In genomic region chr5:154861946-154862345, GRCh38 we compare ENCODE assay signal across 13 cellular contexts. TPM values are rescaled to one million over a fixed set of nuclear protein-coding genes. Genes with fewer than 3 reads are reported as not detected.
DNase-seq lines count a peak whose midpoint lies in the region; ATAC-seq lines count a peak whose summit lies in the region.
"Had no signal": no experiment of that assay in that cellular context is flagged by ENCODE, and none has a peak within 500 bp of the region (broad histone marks: within the 10 kb centered on the region; RNA-seq: fewer than 3 reads in every experiment).

No MANE protein-coding gene starts in this region.

- H3K27ac Mint-ChIP-seq in activated naive CD4-positive, alpha-beta T cell treated with anti-CD3 and anti-CD28 coated beads, Interleukin-2, amount 50 U/mL, for 24 hours, result peak overlapping the region; percentile 10
- H3K27ac Mint-ChIP-seq in T-cell, result peak overlapping the region; percentile 11 to 81
- H3K27ac Mint-ChIP-seq in immature natural killer cell, result peak overlapping the region in 2 of 6 donors; percentile 49 to 66
- H3K27ac Mint-ChIP-seq in stimulated activated naive B cell treated with anti-CD40 and anti-IgM and Interleukin-4, amounts not matched to agents 10 μg/mL and 1 μg/mL and 100 μg/mL, for 72 hours, result peak overlapping the region; percentile 59

- CTCF ChIA-PET in T-cell (lab: Charles Lee), result no interaction called here

- H3K9me3 Mint-ChIP-seq in activated naive CD4-positive, alpha-beta T cell treated with anti-CD3 and anti-CD28 coated beads, Interleukin-2, amount 50 U/mL, for 24 hours, result no peaks in the 10 kb centered on the region
- H3K9me3 Mint-ChIP-seq in T-cell (no peaks in the 10 kb centered on the region), immature natural killer cell (no peaks in the 10 kb centered on the region)
- no peaks in the 10 kb centered on the region for H3K9me3 Mint-ChIP-seq in stimulated activated naive B cell treated with anti-CD40 and anti-IgM and Interleukin-4, amounts not matched to agents 10 μg/mL and 1 μg/mL and 100 μg/mL, for 72 hours

- no peaks in the 10 kb centered on the region for H3K27me3 Mint-ChIP-seq in activated naive CD4-positive, alpha-beta T cell treated with anti-CD3 and anti-CD28 coated beads, Interleukin-2, amount 50 U/mL, for 24 hours
- H3K27me3 Mint-ChIP-seq in T-cell, result no peaks in the 10 kb centered on the region
- H3K27me3 Mint-ChIP-seq in immature natural killer cell (ENCODE audit: low read depth in 3 of 3), result peaks cover 8 to 14% (median 10%) of the 10 kb centered on the region in 3 donors
- H3K27me3 Mint-ChIP-seq in stimulated activated naive B cell treated with anti-CD40 and anti-IgM and Interleukin-4, amounts not matched to agents 10 μg/mL and 1 μg/mL and 100 μg/mL, for 72 hours, result no peaks in the 10 kb centered on the region

- peak overlapping the region; percentile 20 for H3K4me3 Mint-ChIP-seq in activated naive CD4-positive, alpha-beta T cell treated with anti-CD3 and anti-CD28 coated beads, Interleukin-2, amount 50 U/mL, for 24 hours
- peak overlapping the region; percentile 41 to 93 (median 88) for H3K4me3 Mint-ChIP-seq in T-cell
- peak overlapping the region in 3 of 5 donors; percentile 40 to 62 (median 60) for H3K4me3 Mint-ChIP-seq in immature natural killer cell
- peak overlapping the region in 1 of 2 donors; percentile 61 for H3K4me3 Mint-ChIP-seq in stimulated activated naive B cell treated with anti-CD40 and anti-IgM and Interleukin-4, amounts not matched to agents 10 μg/mL and 1 μg/mL and 100 μg/mL, for 72 hours

- peaks cover 64% of the 10 kb centered on the region for H3K4me1 Mint-ChIP-seq in activated naive CD4-positive, alpha-beta T cell treated with anti-CD3 and anti-CD28 coated beads, Interleukin-2, amount 50 U/mL, for 24 hours
- H3K4me1 Mint-ChIP-seq in T-cell (peaks cover 56 to 60% (median 58%) of the 10 kb centered on the region in 3 donors), immature natural killer cell (peaks cover 61 to 79% of the 10 kb centered on the region in 2 donors)
- peaks cover 29 to 54% of the 10 kb centered on the region in 2 donors for H3K4me1 Mint-ChIP-seq in stimulated activated naive B cell treated with anti-CD40 and anti-IgM and Interleukin-4, amounts not matched to agents 10 μg/mL and 1 μg/mL and 100 μg/mL, for 72 hours

- DNase-seq in activated naive CD4-positive, alpha-beta T cell treated with anti-CD3 and anti-CD28 coated beads, Interleukin-2, amount 50 U/mL, for 16 hours, result no peak
- no peak for DNase-seq in T-cell
- no peak for DNase-seq in immature natural killer cell
- no peak for DNase-seq in stimulated activated naive B cell treated with anti-CD40 and anti-IgM and Interleukin-4, amounts not matched to agents 10 μg/mL and 1 μg/mL and 100 μg/mL, for 72 hours
- DNase-seq in NCI-H146 treated with DMSO at 0.1 percent for 48 hours (lab: John Stamatoyannopoulos, UW; ENCODE audit: unreplicated experiment), result no peak
- DNase-seq in middle frontal gyrus (ENCODE audit: extremely low spot score, low spot score), result no peak
- DNase-seq: effector CD4-positive, alpha-beta T cell; IMR-90; NCI-H446; nucleus accumbens had no signal

- no peak for ATAC-seq in T-cell (replicated peaks in 1 of 4)
- no peak for ATAC-seq in stimulated activated naive B cell treated with anti-CD40 and anti-IgM and Interleukin-4, amounts not matched to agents 10 μg/mL and 1 μg/mL and 100 μg/mL, for 72 hours (replicated peaks)
- ATAC-seq in HG03175 (IDR thresholded peaks at IDR 0.05; ENCODE audit: unreplicated experiment), result no peak
- ATAC-seq: SK-N-SH treated with all-trans-retinoic acid at 6 μM for 48 hours had no signal

- peaks cover 9% of the 10 kb centered on the region for H3K36me3 Mint-ChIP-seq in activated naive CD4-positive, alpha-beta T cell treated with anti-CD3 and anti-CD28 coated beads, Interleukin-2, amount 50 U/mL, for 24 hours
- H3K36me3 Mint-ChIP-seq in T-cell (peaks cover 31% of the 10 kb centered on the region), immature natural killer cell (peaks cover 5 to 23% (median 9%) of the 10 kb centered on the region in 3 donors)
- H3K36me3 Mint-ChIP-seq in stimulated activated naive B cell treated with anti-CD40 and anti-IgM and Interleukin-4, amounts not matched to agents 10 μg/mL and 1 μg/mL and 100 μg/mL, for 72 hours, result peaks cover 34% of the 10 kb centered on the region in 2 donors

- POLR2A ChIA-PET in T-cell (lab: Charles Lee), result interaction anchor here in 1 of 2 donors (0.7 kb wide), 1 partner anchor 15 kb away, joined by 4 read pairs; no protein-coding TSS in a partner anchor

RNA-seq across cellular contexts. Expression of gene CNOT8, which starts 3.5 kb away (rescaled TPM):
- total RNA-seq in T-cell, result 100 to 1,000 TPM in 3 of 5 donors, 10 to 100 TPM in 2; 85.9 to 113 (median 100) TPM
- 100 to 1,000 TPM; 145 to 212 (median 153) TPM for polyA plus RNA-seq in immature natural killer cell

RNA-seq across cellular contexts. Expression of gene FAXDC2, which starts 11.5 kb away (rescaled TPM):
- under 1 TPM in 4 of 5 donors, not detected in 1; 0.29 to 0.44 (median 0.38) TPM for total RNA-seq in T-cell
- 1 to 10 TPM in 1 of 3 donors, under 1 TPM in 1, not detected in 1; 0.72 to 3.7 TPM for polyA plus RNA-seq in immature natural killer cell
